ENCODE assay signal across 12 cellular contexts in genomic region chr9:83992407-83992806, GRCh38. TPM values are rescaled to one million over a fixed set of nuclear protein-coding genes. Genes with fewer than 3 reads are reported as not detected.
DNase-seq lines count a peak whose midpoint lies in the region; ATAC-seq, FAIRE-seq and TF ChIP-seq lines count a peak whose summit lies in the region.
"Had no signal": no experiment of that assay in that cellular context is flagged by ENCODE, and none has a peak within 500 bp of the region (broad histone marks: within the 10 kb centered on the region; RNA-seq: fewer than 3 reads in every experiment).

No MANE protein-coding gene starts in this region.

- H3K27ac ChIP-seq in colonic mucosa, result no peak overlapping the region
- H3K27ac ChIP-seq: neural progenitor cell, skin epidermis, WERI-Rb-1 had no signal

- H3K9me3 ChIP-seq in mucosa of descending colon, result no peaks in the 10 kb centered on the region
- no peaks in the 10 kb centered on the region for H3K9me3 ChIP-seq in colonic mucosa

- TF ChIP-seq CTCF in LNCAP (IDR thresholded peaks at IDR 0.05) (peak; percentile 38), bronchial epithelial cell (IDR thresholded peaks at IDR 0.05; ENCODE audit: insufficient read depth, low read length, severe bottlenecking) (peak; percentile 8), mucosa of descending colon (IDR thresholded peaks at IDR 0.05) (no peak), GM20000 (IDR thresholded peaks at IDR 0.05; ENCODE audit: extremely low read depth, missing control alignments) (no peak), colonic mucosa (IDR thresholded peaks at IDR 0.05) (no peak)

- no peak for FAIRE-seq in bronchial epithelial cell (lab: Jason Lieb, UNC)

- ATAC-seq in mucosa of descending colon, result peak; percentile 65
- no peak for ATAC-seq in GM21360 (IDR thresholded peaks at IDR 0.05; ENCODE audit: unreplicated experiment)

- peak overlapping the region in 1 of 2 donors; percentile 10 for H3K9ac ChIP-seq in colonic mucosa (ENCODE audit: low read depth in 2 of 2, low read length in 2 of 2)
- H3K9ac ChIP-seq: neural progenitor cell had no signal

- H3K4me1 ChIP-seq in mucosa of descending colon (ENCODE audit: low read depth), result peaks cover 8% of the 10 kb centered on the region
- H3K4me1 ChIP-seq in colonic mucosa, result no peaks in the 10 kb centered on the region
- H3K4me1 ChIP-seq: neural progenitor cell had no signal

- H3K36me3 ChIP-seq in bronchial epithelial cell (ENCODE audit: control insufficient read depth, insufficient read depth, low read length) (no peaks in the 10 kb centered on the region), mucosa of descending colon (ENCODE audit: low read depth) (no peaks in the 10 kb centered on the region), colonic mucosa (no peaks in the 10 kb centered on the region)

- intact Hi-C loops in mucosa of descending colon (cut with DNase I, micrococcal nuclease) (no loop called here), colonic mucosa (cut with DNase I) (no loop called here)

- no peak overlapping the region for H3K4me3 ChIP-seq in bronchial epithelial cell (ENCODE audit: low read depth, low read length)
- H3K4me3 ChIP-seq in mucosa of descending colon, result no peak overlapping the region
- H3K4me3 ChIP-seq in colonic mucosa, result no peak overlapping the region
- H3K4me3 ChIP-seq: neural progenitor cell, skin epidermis had no signal

- peak; percentile 69 for DNase-seq in ELR (ENCODE audit: low read depth)
- peak; percentile 52 for DNase-seq in bronchial epithelial cell (ENCODE audit: low read depth)
- DNase-seq in mucosa of descending colon, result no peak
- DNase-seq in GM20000 (ENCODE audit: low spot score), result no peak
- DNase-seq in colonic mucosa, result no peak
- DNase-seq: CD4-positive, alpha-beta memory T cell; erythroblast; WERI-Rb-1 had no signal

- no peaks in the 10 kb centered on the region for H3K27me3 ChIP-seq in bronchial epithelial cell (ENCODE audit: control insufficient read depth, insufficient read depth, low read length)
- no peaks in the 10 kb centered on the region for H3K27me3 ChIP-seq in colonic mucosa
- H3K27me3 ChIP-seq: neural progenitor cell had no signal

RNA-seq across cellular contexts. Expression of gene RMI1, which starts 11.8 kb away (rescaled TPM):
- total RNA-seq in bronchial epithelial cell (3.7 and 4.7 TPM in 2 replicates), mucosa of descending colon (10 to 100 TPM in 2 of 3 donors, 1 to 10 TPM in 1; 7.0 to 15.6 (median 11.6) TPM), colonic mucosa (10 to 100 TPM in 1 of 2 donors, 1 to 10 TPM in 1; 9.6 to 16.9 TPM)

RNA-seq across cellular contexts. Expression of gene HNRNPK, which starts 12.4 kb away (rescaled TPM):
- 485 and 531 TPM in 2 replicates for total RNA-seq in bronchial epithelial cell
- 100 to 1,000 TPM; 386 to 461 (median 421) TPM for total RNA-seq in mucosa of descending colon
- 100 to 1,000 TPM; 451 to 491 TPM for total RNA-seq in colonic mucosa

Comparison
In these comparisons a context has a peak if more than half of its experiments do, and no peak if none do; other contexts are left out.
1. DNase-seq: peak in ELR (single experiment) and bronchial epithelial cell (single experiment); none in mucosa of descending colon (0 of 3), GM20000 (single experiment) and colonic mucosa (single experiment).
2. CTCF ChIP-seq: peak in LNCAP (single experiment) and bronchial epithelial cell (single experiment); none in mucosa of descending colon (single experiment), GM20000 (single experiment) and colonic mucosa (single experiment).